7 cellular contexts compared by ENCODE assay signal in the genomic region with DNA sequence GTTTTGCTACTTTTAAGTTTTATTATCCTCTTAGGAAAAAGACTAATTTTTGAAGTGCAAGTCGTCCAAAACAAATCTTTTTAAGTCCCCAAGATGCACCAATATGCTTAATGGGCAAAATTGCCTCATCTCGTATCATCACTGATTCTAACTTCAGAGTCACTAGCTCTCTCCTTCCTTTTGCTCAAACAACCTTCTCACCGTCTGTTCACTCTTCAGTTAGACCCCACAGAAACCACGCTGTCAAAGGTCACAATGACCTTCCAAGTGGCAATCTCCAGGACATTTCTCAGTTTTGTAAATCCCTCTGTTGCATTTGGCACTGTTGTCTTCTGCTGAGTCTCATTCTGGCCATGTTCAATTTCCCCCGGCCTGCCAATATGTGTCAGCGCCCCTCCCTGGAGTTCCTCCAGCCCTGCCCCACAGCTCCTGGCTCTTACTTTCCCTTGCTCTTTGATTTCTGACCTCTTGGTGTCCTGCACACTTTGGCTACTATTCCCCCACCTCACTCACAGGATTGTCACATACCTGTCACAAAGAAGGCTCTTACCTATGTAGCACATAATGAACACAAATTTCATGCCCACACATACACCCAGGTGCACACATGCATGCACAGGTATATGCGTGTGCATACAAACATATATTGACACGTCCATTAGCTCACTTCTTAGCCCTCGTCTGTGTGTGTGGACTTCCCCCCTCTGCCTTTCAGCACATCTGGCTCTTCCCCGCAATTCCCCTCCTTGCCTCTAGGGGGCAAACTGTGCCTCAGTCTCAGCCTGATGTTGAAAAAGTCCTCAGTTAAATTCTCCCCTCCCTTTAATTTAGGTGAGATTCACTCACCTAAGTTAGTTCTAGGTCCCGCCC.
A peak's percentile ranks its signal among the peaks of the same experiment; 100 is the strongest.
DNase-seq lines count a peak whose midpoint lies in the region; ATAC-seq, FAIRE-seq and TF ChIP-seq lines count a peak whose summit lies in the region.

No MANE protein-coding gene starts in this region.

- ATAC-seq in HG02623 (IDR thresholded peaks at IDR 0.05; ENCODE audit: unreplicated experiment) (peak; percentile 74), gastrocnemius medialis (no peak), HG03469 (IDR thresholded peaks at IDR 0.05; ENCODE audit: unreplicated experiment) (no peak)

- in situ Hi-C loops in gastrocnemius medialis (cut with MboI; ENCODE audit: low sequenced_read_pairs in 4 of 4): no loop called here

- no peaks in the 10 kb centered on the region for H3K36me3 ChIP-seq in gastrocnemius medialis

- intact Hi-C loops in gastrocnemius medialis (cut with DNase I; ENCODE audit: low total_unique reads): loop anchor here (5.0 kb wide), 1 partner anchor 361 kb away; no protein-coding TSS in a partner anchor

- H3K9me3 ChIP-seq in gastrocnemius medialis: no peaks in the 10 kb centered on the region

- FAIRE-seq in GM18507 (lab: Jason Lieb, UNC): peak; percentile 33

- H3K27me3 ChIP-seq in gastrocnemius medialis: no peaks in the 10 kb centered on the region

- DNase-seq in GM18507 (ENCODE audit: extremely low spot score, insufficient read length, low read depth) (peak; percentile 28), NCI-H69 (lab: John Stamatoyannopoulos, UW) (peak; percentile 51), foreskin fibroblast (no peak), gastrocnemius medialis (no peak)
- peak; percentile 61 for DNase-seq in activated CD8-positive, alpha-beta memory T cell treated with anti-CD3 and anti-CD28 coated beads, Interleukin-2, amount 50 U/mL, for 4 hours

- TF ChIP-seq CTCF in foreskin fibroblast (IDR thresholded peaks at IDR 0.05; ENCODE audit: low read depth, low read length) (peak; percentile 66), gastrocnemius medialis (IDR thresholded peaks at IDR 0.05 in 4 of 5, conservative IDR thresholded peaks at IDR 0.05 in 1 of 5) (peak in 4 of 5 experiments; percentile 32 to 58 (median 50))

- TF ChIP-seq POLR2A in gastrocnemius medialis (IDR thresholded peaks at IDR 0.05): no peak

- H3K4me3 ChIP-seq in foreskin fibroblast (ENCODE audit: low read depth in 1 of 2, low read length in 2 of 2) (no peak overlapping the region), gastrocnemius medialis (no peak overlapping the region)

- no peaks in the 10 kb centered on the region for H3K4me1 ChIP-seq in gastrocnemius medialis

- H3K27ac ChIP-seq in gastrocnemius medialis: no peak overlapping the region

Comparison
In these comparisons a context has a peak if more than half of its experiments do, and no peak if none do; other contexts are left out.
1. DNase-seq: peak in GM18507 (single experiment), NCI-H69 (single experiment) and activated CD8-positive, alpha-beta memory T cell treated with anti-CD3 and anti-CD28 coated beads, Interleukin-2, amount 50 U/mL, for 4 hours (single experiment); none in foreskin fibroblast (0 of 2) and gastrocnemius medialis (0 of 2).